In genomic region chr3:50269460-50269859, GRCh38 we compare ENCODE assay signal across 13 cellular contexts. TPM values are rescaled to one million over a fixed set of nuclear protein-coding genes. Genes with fewer than 3 reads are reported as not detected.
DNase-seq lines count a peak whose midpoint lies in the region; ATAC-seq and TF ChIP-seq lines count a peak whose summit lies in the region.
"Had no signal": no experiment of that assay in that cellular context is flagged by ENCODE, and none has a peak within 500 bp of the region (broad histone marks: within the 10 kb centered on the region; RNA-seq: fewer than 3 reads in every experiment).

No MANE protein-coding gene starts in this region.

- CTCF ChIA-PET in T-cell (lab: Charles Lee) = no interaction called here

- no peak overlapping the region for H2AFZ ChIP-seq in osteoblast (ENCODE audit: low read length)

- H3K36me3 Mint-ChIP-seq in T-cell = no peaks in the 10 kb centered on the region
- H3K36me3 Mint-ChIP-seq: naive B cell had no signal

- H3K27me3 Mint-ChIP-seq in T-cell = peaks cover 11 to 15% of the 10 kb centered on the region in 2 donors

- H4K20me1 ChIP-seq in osteoblast (ENCODE audit: insufficient read depth, low read length) = no peaks in the 10 kb centered on the region

- H3K4me3 Mint-ChIP-seq in T-cell = no peak overlapping the region
- H3K4me3 Mint-ChIP-seq: T-helper 2 cell treated with Interferon-gamma antibody and Interleukin-4, amounts not matched to agents 5 μg/mL and 100 μg/mL, for 36 hours had no signal

- DNase-seq in heart left ventricle = peak in 1 of 5 donors; percentile 25
- DNase-seq in Right ventricle myocardium inferior (ENCODE audit: missing footprints) = no peak
- DNase-seq in epithelial cell of prostate (ENCODE audit: low read depth, low spot score) = no peak
- DNase-seq in osteoblast (ENCODE audit: insufficient read length, low spot score, missing footprints) = no peak
- no peak for DNase-seq in T-cell
- DNase-seq in NCI-H2196 (lab: John Stamatoyannopoulos, UW; ENCODE audit: unreplicated experiment) = no peak
- no peak for DNase-seq in KG1 (lab: John Stamatoyannopoulos, UW)
- DNase-seq: 8988T, GF-D8, naive B cell had no signal

- POLR2A ChIA-PET in T-cell (lab: Charles Lee) = interaction anchor here in 1 of 2 donors (0.7 kb wide), 1 partner anchor 353 kb away, joined by 6 read pairs; no protein-coding TSS in a partner anchor

- H3K9me3 ChIP-seq in heart left ventricle (no peaks in the 10 kb centered on the region), osteoblast (ENCODE audit: low read depth, low read length) (no peaks in the 10 kb centered on the region)

- H3K27me3 ChIP-seq in heart left ventricle (peaks cover 0 to 23% (median 0%) of the 10 kb centered on the region in 9 donors), osteoblast (ENCODE audit: insufficient read depth, low read length) (no peaks in the 10 kb centered on the region)

- TF ChIP-seq CTCF in heart left ventricle (IDR thresholded peaks at IDR 0.05) (no peak), osteoblast (IDR thresholded peaks at IDR 0.05; ENCODE audit: extremely low read depth, low read depth, low read length) (no peak)

- peak overlapping the region in 10 of 12 donors; percentile 8 to 71 (median 37) for H3K4me3 ChIP-seq in heart left ventricle
- peak overlapping the region; percentile 59 for H3K4me3 ChIP-seq in osteoblast (ENCODE audit: insufficient read depth, low read length)
- H3K4me3 ChIP-seq in urinary bladder (ENCODE audit: low read depth, low read length) = no peak overlapping the region

- H3K27ac ChIP-seq in heart left ventricle (peak overlapping the region in 10 of 12 donors; percentile 32 to 100 (median 86)), epithelial cell of prostate (peak overlapping the region; percentile 74), osteoblast (ENCODE audit: low read depth, low read length) (peak overlapping the region; percentile 2), urinary bladder (ENCODE audit: low read depth) (peak overlapping the region; percentile 32)

- ATAC-seq in heart left ventricle = no peak
- no peak for ATAC-seq in Right ventricle myocardium inferior
- ATAC-seq in T-cell (replicated peaks in 1 of 4) = no peak

- H3K36me3 ChIP-seq in heart left ventricle (no peaks in the 10 kb centered on the region), osteoblast (ENCODE audit: insufficient read depth, low read length) (no peaks in the 10 kb centered on the region), urinary bladder (ENCODE audit: insufficient read depth) (no peaks in the 10 kb centered on the region)

- peaks cover 10 to 13% (median 11%) of the 10 kb centered on the region in 3 donors for H3K4me1 Mint-ChIP-seq in T-cell

- intact Hi-C loops in heart left ventricle (cut with DNase I) (loop anchor here in 2 of 10 donors (2.0 to 5.0 kb wide), 2 partner anchors 39 to 147 kb away; no protein-coding TSS in a partner anchor), Right ventricle myocardium inferior (cut with DNase I) (no loop called here)

- 70 to 81% (median 74%) methylated on average over 4 of the region's 4 CpGs for WGBS in heart left ventricle, 4 donors
- 44% methylated on average over 4 of the region's 4 CpGs for WGBS in urinary bladder

- no peak overlapping the region for H3K27ac Mint-ChIP-seq in T-cell
- H3K27ac Mint-ChIP-seq: naive B cell; T-helper 2 cell treated with Interferon-gamma antibody and Interleukin-4, amounts not matched to agents 5 μg/mL and 100 μg/mL, for 36 hours had no signal

- H3K4me1 ChIP-seq in heart left ventricle = peaks cover 0 to 67% (median 51%) of the 10 kb centered on the region in 12 donors
- H3K4me1 ChIP-seq in osteoblast (ENCODE audit: insufficient read depth, low read length) = peaks cover 37% of the 10 kb centered on the region
- peaks cover 5% of the 10 kb centered on the region for H3K4me1 ChIP-seq in urinary bladder (ENCODE audit: insufficient read depth)

- H3K79me2 ChIP-seq in osteoblast (ENCODE audit: insufficient read depth, low read length) = no peaks in the 10 kb centered on the region

- H3K9me3 Mint-ChIP-seq in T-cell = no peaks in the 10 kb centered on the region
- H3K9me3 Mint-ChIP-seq: naive B cell; T-helper 2 cell treated with Interferon-gamma antibody and Interleukin-4, amounts not matched to agents 5 μg/mL and 100 μg/mL, for 36 hours had no signal

- no peak for TF ChIP-seq POLR2A in heart left ventricle (IDR thresholded peaks at IDR 0.05)

- H3K4me2 ChIP-seq in osteoblast (ENCODE audit: insufficient read depth, low read length) = peak overlapping the region; percentile 67

RNA-seq across cellular contexts. Expression of gene SEMA3B, which starts 0.5 kb away (rescaled TPM):
- total RNA-seq in heart left ventricle = 10 to 100 TPM; 12.9 to 60.1 (median 17.8) TPM
- 10 to 100 TPM; 21.1 to 37.5 TPM for polyA plus RNA-seq in heart left ventricle
- total RNA-seq in Right ventricle myocardium inferior = 19.8 TPM
- total RNA-seq in osteoblast = 5.9 and 10.1 TPM in 2 replicates
- 63.4 TPM for total RNA-seq in urinary bladder
- polyA plus RNA-seq in urinary bladder = 35.5 TPM
- 1 to 10 TPM in 3 of 5 donors, under 1 TPM in 2; 0.33 to 2.5 (median 1.5) TPM for total RNA-seq in T-cell

RNA-seq across cellular contexts. Expression of gene LSMEM2, which starts 9.4 kb away (rescaled TPM):
- total RNA-seq in heart left ventricle (10 to 100 TPM in 8 of 9 donors, 1 to 10 TPM in 1; 8.8 to 68.3 (median 31.5) TPM), Right ventricle myocardium inferior (29.8 TPM), osteoblast (not detected in 2 replicates), urinary bladder (0.79 TPM), T-cell (not detected)
- polyA plus RNA-seq in heart left ventricle (10 to 100 TPM in 1 of 2 donors, 1 to 10 TPM in 1; 1.3 to 29.7 TPM), urinary bladder (0.39 TPM)
- total RNA-seq: bronchial epithelial cell had no signal

RNA-seq across cellular contexts. Expression of gene IFRD2, which starts 22.8 kb away (rescaled TPM):
- total RNA-seq in heart left ventricle = 10 to 100 TPM; 47.5 to 94.9 (median 61.4) TPM
- 100 to 1,000 TPM in 1 of 2 donors, 10 to 100 TPM in 1; 80.5 to 106 TPM for polyA plus RNA-seq in heart left ventricle
- total RNA-seq in Right ventricle myocardium inferior = 69.4 TPM
- total RNA-seq in osteoblast = 60.4 and 65.1 TPM in 2 replicates
- 19.5 TPM for total RNA-seq in urinary bladder
- 52.9 TPM for polyA plus RNA-seq in urinary bladder
- 10 to 100 TPM; 50.0 to 91.2 (median 75.9) TPM for total RNA-seq in T-cell

RNA-seq across cellular contexts. Expression of gene HYAL3, which starts 29.7 kb away (rescaled TPM):
- total RNA-seq in heart left ventricle (1 to 10 TPM; 1.0 to 3.2 (median 1.6) TPM), Right ventricle myocardium inferior (1.4 TPM), osteoblast (1.8 and 4.1 TPM in 2 replicates), urinary bladder (2.9 TPM), T-cell (1 to 10 TPM; 2.6 to 6.2 (median 3.9) TPM)
- polyA plus RNA-seq in heart left ventricle (1 to 10 TPM; 2.1 to 3.1 TPM), urinary bladder (3.0 TPM)

RNA-seq across cellular contexts. Expression of gene NAA80, which starts 29.7 kb away (rescaled TPM):
- total RNA-seq in heart left ventricle (10 to 100 TPM in 4 of 9 donors, 1 to 10 TPM in 5; 8.0 to 13.9 (median 9.8) TPM), Right ventricle myocardium inferior (5.8 TPM), osteoblast (6.5 and 8.0 TPM in 2 replicates), urinary bladder (2.3 TPM), T-cell (10 to 100 TPM; 33.8 to 45.7 (median 43.9) TPM)
- polyA plus RNA-seq in heart left ventricle (10 to 100 TPM in 1 of 2 donors, 1 to 10 TPM in 1; 5.0 to 10.4 TPM), urinary bladder (12.0 TPM)

Comparison
In these comparisons a context has a peak if more than half of its experiments do, and no peak if none do; other contexts are left out.
1. H3K27ac ChIP-seq: peak in every context shown above with its lines; median percentile 86 in heart left ventricle; 74 in epithelial cell of prostate; 32 in urinary bladder; 2 in osteoblast.